ENCODE assay signal across 8 cellular contexts in genomic region chr19:56121180-56122167, GRCh38. TPM values are rescaled to one million over a fixed set of nuclear protein-coding genes. Genes with fewer than 3 reads are reported as not detected.
DNase-seq lines count a peak whose midpoint lies in the region; ATAC-seq and TF ChIP-seq lines count a peak whose summit lies in the region.

Gene ZNF787, minus strand, starts transcription at chr19:56121295. Its CDS starts 18,078 bp downstream, at chr19:56103217.

- peaks cover 5% of the 10 kb centered on the region for H3K36me3 Mint-ChIP-seq in nephron progenitor cell (ENCODE audit: low read depth)

- H3K4me3 ChIP-seq in H7 (ENCODE audit: insufficient read depth, low read depth, low read length) (peak within 1 kb of the TSS; percentile 86), fibroblast of pulmonary artery (replicated peaks; ENCODE audit: low read depth, low read length) (peak within 1 kb of the TSS; percentile 74)

- peak; percentile 99 for DNase-seq in ELF-1 (ENCODE audit: low read depth, low spot score)
- peak; percentile 100 for DNase-seq in H7
- DNase-seq in M059J (ENCODE audit: low read depth) = peak; percentile 94
- DNase-seq in SHP77 (lab: John Stamatoyannopoulos, UW) = peak; percentile 93
- peak; percentile 98 for DNase-seq in activated effector memory CD4-positive, alpha-beta T cell treated with Interleukin-2 at 50 U/mL for 16 hours
- peak; percentile 98 for DNase-seq in fibroblast of pulmonary artery (ENCODE audit: low read depth)
- peak; percentile 99 for DNase-seq in nephron progenitor cell
- peak; percentile 99 for DNase-seq in stimulated activated naive CD8-positive, alpha-beta T cell treated with anti-CD3 and anti-CD28 coated beads, Interleukin-15, amount 100 ng/mL, for 72 hours

- peaks cover 36% of the 10 kb centered on the region for H3K4me1 Mint-ChIP-seq in nephron progenitor cell
- H3K4me1 Mint-ChIP-seq in stimulated activated naive CD8-positive, alpha-beta T cell treated with anti-CD3 and anti-CD28 coated beads, Interleukin-15, amount 100 ng/mL, for 72 hours = peaks cover 43% of the 10 kb centered on the region

- H3K27me3 Mint-ChIP-seq in nephron progenitor cell (ENCODE audit: low read depth, poor library complexity) = peaks cover 10% of the 10 kb centered on the region
- no peaks in the 10 kb centered on the region for H3K27me3 Mint-ChIP-seq in stimulated activated naive CD8-positive, alpha-beta T cell treated with anti-CD3 and anti-CD28 coated beads, Interleukin-15, amount 100 ng/mL, for 72 hours

- TF ChIP-seq CTCF in fibroblast of pulmonary artery (IDR thresholded peaks at IDR 0.05; ENCODE audit: low read length, missing control alignments) (no peak), nephron progenitor cell (IDR thresholded peaks at IDR 0.05) (no peak)

- no peaks in the 10 kb centered on the region for H3K9me3 Mint-ChIP-seq in nephron progenitor cell
- no peaks in the 10 kb centered on the region for H3K9me3 Mint-ChIP-seq in stimulated activated naive CD8-positive, alpha-beta T cell treated with anti-CD3 and anti-CD28 coated beads, Interleukin-15, amount 100 ng/mL, for 72 hours

- H3K36me3 ChIP-seq in H7 (replicated peaks; ENCODE audit: control insufficient read depth, insufficient read depth, low read length) = peaks cover 2% of the 10 kb centered on the region

- H3K27me3 ChIP-seq in H7 (ENCODE audit: control insufficient read depth, insufficient read depth, low read length) = no peaks in the 10 kb centered on the region

- peak; percentile 94 for ATAC-seq in stimulated activated naive CD8-positive, alpha-beta T cell treated with anti-CD3 and anti-CD28 coated beads, Interleukin-15, amount 100 ng/mL, for 72 hours

- peak within 1 kb of the TSS; percentile 85 for H3K4me3 Mint-ChIP-seq in nephron progenitor cell
- H3K4me3 Mint-ChIP-seq in stimulated activated naive CD8-positive, alpha-beta T cell treated with anti-CD3 and anti-CD28 coated beads, Interleukin-15, amount 100 ng/mL, for 72 hours = peak within 1 kb of the TSS; percentile 92 to 95

- H3K27ac Mint-ChIP-seq in nephron progenitor cell = peak within 1 kb of the TSS; percentile 93
- H3K27ac Mint-ChIP-seq in stimulated activated naive CD8-positive, alpha-beta T cell treated with anti-CD3 and anti-CD28 coated beads, Interleukin-15, amount 100 ng/mL, for 72 hours = peak within 1 kb of the TSS; percentile 98 to 99

RNA-seq across cellular contexts. Expression of gene ZNF787, which starts in this region (rescaled TPM):
- 84.2 and 95.4 TPM in 2 replicates for total RNA-seq in H7 (2014; rRNA removed; shearing (Covaris generic))
- total RNA-seq in M059J (2014; rRNA removed; shearing (Covaris generic)) = 3.7 and 15.5 TPM in 2 replicates

Comparison
In these comparisons a context has a peak if more than half of its experiments do, and no peak if none do; other contexts are left out.
1. Peak in every context shown above with its lines: DNase-seq, ATAC-seq and H3K4me3 ChIP-seq.